Comparison of ENCODE assay signal across 12 cellular contexts in genomic region chr11:71930556-71931244, GRCh38. TPM values are rescaled to one million over a fixed set of nuclear protein-coding genes. Genes with fewer than 3 reads are reported as not detected.
A peak's percentile ranks its signal among the peaks of the same experiment; 100 is the strongest.
DNase-seq lines count a peak whose midpoint lies in the region; ATAC-seq, FAIRE-seq and TF ChIP-seq lines count a peak whose summit lies in the region.
"Had no signal": no experiment of that assay in that cellular context is flagged by ENCODE, and none has a peak within 500 bp of the region (broad histone marks: within the 10 kb centered on the region; RNA-seq: fewer than 3 reads in every experiment).

No MANE protein-coding gene starts in this region.

- peaks cover 58% of the 10 kb centered on the region for H3K4me1 ChIP-seq in OCI-LY3 (ENCODE audit: low read length)
- peaks cover 26% of the 10 kb centered on the region for H3K4me1 ChIP-seq in skeletal muscle satellite cell (ENCODE audit: control insufficient read depth, insufficient read depth, low read length)

- no peaks in the 10 kb centered on the region for H3K27me3 Mint-ChIP-seq in effector memory CD8-positive, alpha-beta T cell

- peak overlapping the region; percentile 74 for H3K27ac ChIP-seq in OCI-LY3 (ENCODE audit: low read length)
- H3K27ac ChIP-seq: upper lobe of left lung had no signal

- H3K4me3 Mint-ChIP-seq in effector memory CD8-positive, alpha-beta T cell, result peak overlapping the region; percentile 12 to 98

- peak; percentile 31 for DNase-seq in activated CD4-positive, alpha-beta T cell treated with anti-CD3 and anti-CD28 coated beads for 48 hours
- no peak for DNase-seq in activated CD4-positive, alpha-beta T cell treated with anti-CD3 and anti-CD28 coated beads, Interleukin-2, amount 50 U/mL, for 4 hours
- DNase-seq in effector memory CD8-positive, alpha-beta T cell, result no peak
- no peak for DNase-seq in effector CD8-positive, alpha-beta T cell (lab: John Stamatoyannopoulos, UW)
- DNase-seq in GM19239 (ENCODE audit: insufficient read length, low spot score), result no peak
- DNase-seq: hippocampal formation, SIG-M5, upper lobe of left lung had no signal

- H3K4me2 ChIP-seq in OCI-LY3 (ENCODE audit: low read length) (peak overlapping the region; percentile 88), skeletal muscle satellite cell (ENCODE audit: low read length) (peak overlapping the region; percentile 94)

- FAIRE-seq in GM19239 (lab: Jason Lieb, UNC), result no peak
- FAIRE-seq: colon had no signal

- peaks cover 17% of the 10 kb centered on the region; the same call in 1 of the 2 replicates for H4K20me1 ChIP-seq in OCI-LY3 (ENCODE audit: insufficient read depth, low read length)

- H3K36me3 ChIP-seq in OCI-LY3 (replicated peaks; ENCODE audit: low read depth, low read length) (peaks cover 7% of the 10 kb centered on the region), skeletal muscle satellite cell (ENCODE audit: insufficient read depth, low read length) (no peaks in the 10 kb centered on the region)
- H3K36me3 ChIP-seq: upper lobe of left lung had no signal

- H2AFZ ChIP-seq in OCI-LY3 (ENCODE audit: low read depth, low read length), result no peak overlapping the region

- H3K79me2 ChIP-seq in OCI-LY3 (ENCODE audit: low read length), result peaks cover 83% of the 10 kb centered on the region

- peak overlapping the region; percentile 70 for H3K9ac ChIP-seq in OCI-LY3 (ENCODE audit: low read length)
- H3K9ac ChIP-seq in skeletal muscle satellite cell (ENCODE audit: low read depth, low read length), result no peak overlapping the region

- H3K4me3 ChIP-seq in OCI-LY3 (ENCODE audit: low read length), result peak overlapping the region; percentile 84
- peak overlapping the region; percentile 23 for H3K4me3 ChIP-seq in skeletal muscle satellite cell (ENCODE audit: low read length)

- peaks cover 24% of the 10 kb centered on the region for H3K36me3 Mint-ChIP-seq in effector memory CD8-positive, alpha-beta T cell (ENCODE audit: insufficient read depth)

- H3K9me3 Mint-ChIP-seq in effector memory CD8-positive, alpha-beta T cell, result no peaks in the 10 kb centered on the region

- H3K27me3 ChIP-seq in OCI-LY3 (ENCODE audit: low read depth, low read length) (no peaks in the 10 kb centered on the region), skeletal muscle satellite cell (ENCODE audit: control insufficient read depth, insufficient read depth, low read length) (no peaks in the 10 kb centered on the region)
- H3K27me3 ChIP-seq: upper lobe of left lung had no signal

- no peak for ATAC-seq in effector memory CD8-positive, alpha-beta T cell (replicated peaks)
- no peak for ATAC-seq in HG02973 (IDR thresholded peaks at IDR 0.05; ENCODE audit: unreplicated experiment)

- no peak for TF ChIP-seq CTCF in OCI-LY3 (IDR thresholded peaks at IDR 0.05; ENCODE audit: low read depth, low read length)

- peak overlapping the region in 1 of 2 donors; percentile 41 for H3K27ac Mint-ChIP-seq in effector memory CD8-positive, alpha-beta T cell

- H3K9me3 ChIP-seq in OCI-LY3 (ENCODE audit: insufficient read depth, low read length), result no peaks in the 10 kb centered on the region
- H3K9me3 ChIP-seq in skeletal muscle satellite cell (replicated peaks; ENCODE audit: low read length), result no peaks in the 10 kb centered on the region
- H3K9me3 ChIP-seq: upper lobe of left lung had no signal

- H3K4me1 Mint-ChIP-seq in effector memory CD8-positive, alpha-beta T cell (ENCODE audit: low read depth in 2 of 2), result peaks cover 44 to 50% of the 10 kb centered on the region in 2 donors

RNA-seq across cellular contexts. Expression of gene RNF121, which starts 1.9 kb away (rescaled TPM):
- total RNA-seq in skeletal muscle satellite cell (2012; rRNA removed), result 10.9 and 16.6 TPM in 2 replicates

RNA-seq across cellular contexts. Expression of gene XNDC1N, which starts 2.3 kb away (rescaled TPM):
- 3.5 and 5.6 TPM in 2 replicates for total RNA-seq in skeletal muscle satellite cell (2012; rRNA removed)

RNA-seq across cellular contexts. Expression of gene DEFB131B, which starts 52.4 kb away (rescaled TPM):
- not detected in 2 replicates for total RNA-seq in skeletal muscle satellite cell (2012; rRNA removed)
- total RNA-seq: upper lobe of left lung had no signal
